Comparison of ENCODE assay signal across 8 cellular contexts in genomic region chr13:31930901-31931522, GRCh38.
DNase-seq lines count a peak whose midpoint lies in the region; ATAC-seq and TF ChIP-seq lines count a peak whose summit lies in the region.

No MANE protein-coding gene starts in this region.

- no peaks in the 10 kb centered on the region for H4K20me1 ChIP-seq in KMS-11 (ENCODE audit: insufficient read depth)

- peaks cover 11% of the 10 kb centered on the region for H3K4me1 ChIP-seq in KMS-11 (ENCODE audit: low read depth, poor library complexity, severe bottlenecking)
- peaks cover 0 to 12% of the 10 kb centered on the region in 2 donors for H3K4me1 ChIP-seq in ascending aorta

- H3K27me3 ChIP-seq in KMS-11 (ENCODE audit: insufficient read depth, low read depth) (no peaks in the 10 kb centered on the region), ascending aorta (no peaks in the 10 kb centered on the region)

- H3K9ac ChIP-seq in KMS-11, result no peak overlapping the region

- no peak overlapping the region for H3K27ac ChIP-seq in KMS-11
- no peak overlapping the region for H3K27ac ChIP-seq in ascending aorta

- H3K36me3 ChIP-seq in KMS-11 (ENCODE audit: insufficient read depth) (no peaks in the 10 kb centered on the region), ascending aorta (no peaks in the 10 kb centered on the region)

- H3K9me3 ChIP-seq in ascending aorta, result no peaks in the 10 kb centered on the region

- H3K4me3 ChIP-seq in KMS-11 (IDR thresholded peaks at IDR 0.05; ENCODE audit: insufficient read depth, low read depth, low read length) (no peak overlapping the region), ascending aorta (no peak overlapping the region)

- TF ChIP-seq CTCF in KMS-11 (conservative IDR thresholded peaks at IDR 0.05; ENCODE audit: low read depth, low read length), result no peak
- no peak for TF ChIP-seq CTCF in ascending aorta (IDR thresholded peaks at IDR 0.05)

- no peak for DNase-seq in left colon
- no peak for DNase-seq in ureter (ENCODE audit: low spot score)
- no peak for DNase-seq in NCI-H1694 treated with DMSO at 0.1 percent for 48 hours (lab: John Stamatoyannopoulos, UW)
- DNase-seq in KG1 (lab: John Stamatoyannopoulos, UW), result no peak
- no peak for DNase-seq in ascending aorta (ENCODE audit: low spot score in 2 of 2)

- no peaks in the 10 kb centered on the region for H3K79me2 ChIP-seq in KMS-11 (ENCODE audit: insufficient read depth, low read depth)

- ATAC-seq in GM18873 (IDR thresholded peaks at IDR 0.05; ENCODE audit: low FRiP score, unreplicated experiment) (peak; percentile 100), GM21825 (IDR thresholded peaks at IDR 0.05; ENCODE audit: unreplicated experiment) (peak; percentile 98), left colon (peak; percentile 29)

- no peak overlapping the region for H2AFZ ChIP-seq in KMS-11 (ENCODE audit: low read depth)

- H3K4me2 ChIP-seq in KMS-11, result peak overlapping the region; percentile 30; the same call in 1 of the 2 replicates

- intact Hi-C loops in left colon (cut with DNase I, micrococcal nuclease) (no loop called here), ascending aorta (cut with DNase I) (no loop called here)

Comparison
In these comparisons a context has a peak if more than half of its experiments do, and no peak if none do; other contexts are left out.
1. ATAC-seq: peak in every context shown above with its lines; median percentile 100 in GM18873; 98 in GM21825; 29 in left colon.